Comparison of ENCODE assay signal across 1 cellular context in genomic region chr5:83393467-83393866, GRCh38.
TF ChIP-seq lines count a peak whose summit lies in the region.

No MANE protein-coding gene starts in this region.

TF ChIP-seq in HepG2, 621 proteins besides CTCF, POLR2A, EP300 and RAD21 (continued from another document):
- TF ChIP-seq LRRFIP1 (CRISPR knock-in tag; conservative IDR thresholded peaks at IDR 0.05) (no peak), ZNF816 (CRISPR knock-in tag; IDR thresholded peaks at IDR 0.05; ENCODE audit: borderline replicate concordance) (no peak), ZNF672 (CRISPR knock-in tag; IDR thresholded peaks at IDR 0.05) (no peak), HHEX (CRISPR knock-in tag; IDR thresholded peaks at IDR 0.05) (no peak), MAFK (conservative IDR thresholded peaks at IDR 0.05 in 1 of 2, IDR thresholded peaks at IDR 0.05 in 1 of 2; ENCODE audit: low read length in 2 of 2) (peak; percentile 41 to 82), DZIP1 (CRISPR knock-in tag; IDR thresholded peaks at IDR 0.05) (no peak), ZNF234 (CRISPR knock-in tag; conservative IDR thresholded peaks at IDR 0.05) (no peak), TERF1 (CRISPR knock-in tag; IDR thresholded peaks at IDR 0.05) (no peak), CAMTA2 (CRISPR knock-in tag; IDR thresholded peaks at IDR 0.05; ENCODE audit: borderline replicate concordance) (no peak), TAF1 (CRISPR knock-in tag; IDR thresholded peaks at IDR 0.05) (no peak)
TF ChIP-seq in HepG2: peak in this region for 2.
